11 cellular contexts compared by ENCODE assay signal in the genomic region with DNA sequence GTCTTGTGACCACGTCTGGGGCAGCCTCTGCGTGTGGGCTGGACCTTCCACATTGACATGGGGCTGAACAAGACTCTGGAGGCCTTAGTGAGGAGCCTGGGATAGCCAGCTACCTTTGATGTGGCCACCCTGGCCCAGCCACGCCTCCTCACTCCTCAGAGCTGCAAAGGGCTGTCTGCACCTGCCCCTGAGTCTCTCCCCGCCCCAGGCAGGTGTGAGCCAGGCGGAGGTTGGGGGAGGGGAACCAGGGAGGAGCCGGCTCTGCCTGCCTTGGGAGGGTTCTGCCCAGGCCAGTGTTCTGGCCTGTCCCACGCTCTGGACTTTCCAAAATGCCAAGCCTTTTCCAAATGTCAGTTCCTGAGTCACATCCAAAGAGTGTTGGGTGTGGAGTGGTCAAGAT.
DNase-seq lines count a peak whose midpoint lies in the region; ATAC-seq and TF ChIP-seq lines count a peak whose summit lies in the region.
"Had no signal": no experiment of that assay in that cellular context is flagged by ENCODE, and none has a peak within 500 bp of the region (broad histone marks: within the 10 kb centered on the region; RNA-seq: fewer than 3 reads in every experiment).

No MANE protein-coding gene starts in this region.

- H3K36me3 Mint-ChIP-seq in activated CD8-positive, alpha-beta T cell treated with anti-CD3 and anti-CD28 coated beads for 36 hours (ENCODE audit: low read depth) = no peaks in the 10 kb centered on the region

- no peaks in the 10 kb centered on the region for H3K4me1 Mint-ChIP-seq in activated CD8-positive, alpha-beta T cell treated with anti-CD3 and anti-CD28 coated beads for 36 hours (ENCODE audit: low read depth)

- in situ Hi-C loops in Panc1 (cut with HindIII; ENCODE audit: low pct_unique_long_range_greater_than_20kb, low sequenced_read_pairs) = no loop called here

- no peaks in the 10 kb centered on the region for H3K9me3 Mint-ChIP-seq in activated CD8-positive, alpha-beta T cell treated with anti-CD3 and anti-CD28 coated beads for 36 hours

- TF ChIP-seq CTCF in Panc1 (IDR thresholded peaks at IDR 0.05) = no peak
- no peak for TF ChIP-seq CTCF in upper lobe of right lung (IDR thresholded peaks at IDR 0.05)
- TF ChIP-seq CTCF in activated CD8-positive, alpha-beta T cell treated with anti-CD3 and anti-CD28 coated beads for 36 hours (IDR thresholded peaks at IDR 0.05) = no peak

- H3K36me3 ChIP-seq in Panc1 (ENCODE audit: control insufficient read depth, insufficient read depth, low read length) (no peaks in the 10 kb centered on the region), iPS-20b (ENCODE audit: insufficient read depth, low read depth, low read length) (peaks cover 34% of the 10 kb centered on the region), upper lobe of right lung (no peaks in the 10 kb centered on the region)

- H3K4me3 Mint-ChIP-seq in activated CD8-positive, alpha-beta T cell treated with anti-CD3 and anti-CD28 coated beads for 36 hours = no peak overlapping the region

- no peaks in the 10 kb centered on the region for H3K9me3 ChIP-seq in Panc1 (ENCODE audit: control insufficient read depth, insufficient read depth, low read depth, low read length)
- no peaks in the 10 kb centered on the region for H3K9me3 ChIP-seq in iPS-20b (ENCODE audit: insufficient read depth, low read depth, low read length)
- no peaks in the 10 kb centered on the region for H3K9me3 ChIP-seq in upper lobe of right lung

- CTCF ChIA-PET in Panc1 (lab: Charles Lee) = no interaction called here
- CTCF ChIA-PET in activated CD8-positive, alpha-beta T cell treated with anti-CD3 and anti-CD28 coated beads for 36 hours (lab: Charles Lee) = no interaction called here

- H3K27ac ChIP-seq in Panc1 (ENCODE audit: low read length) = no peak overlapping the region
- H3K27ac ChIP-seq in iPS-20b (ENCODE audit: low read length) = no peak overlapping the region
- no peak overlapping the region for H3K27ac ChIP-seq in upper lobe of right lung
- H3K27ac ChIP-seq: psoas muscle, tibial artery had no signal

- peak; percentile 87 for DNase-seq in NCI-H1436 (lab: John Stamatoyannopoulos, UW)
- no peak for DNase-seq in NCI-H1436 treated with DMSO at 0.1 percent for 48 hours (lab: John Stamatoyannopoulos, UW)
- DNase-seq in Panc1 (ENCODE audit: low read depth, low spot score) = no peak
- no peak for DNase-seq in upper lobe of right lung
- DNase-seq in activated CD8-positive, alpha-beta T cell treated with anti-CD3 and anti-CD28 coated beads for 36 hours = no peak
- DNase-seq in H4 (ENCODE audit: low spot score) = no peak
- DNase-seq: caudate nucleus, psoas muscle, tibial artery had no signal

- no peaks in the 10 kb centered on the region for H3K27me3 ChIP-seq in Panc1 (ENCODE audit: control insufficient read depth, insufficient read depth, low read length)
- H3K27me3 ChIP-seq in iPS-20b (ENCODE audit: insufficient read depth, low read length) = no peaks in the 10 kb centered on the region
- H3K27me3 ChIP-seq in upper lobe of right lung = no peaks in the 10 kb centered on the region
- H3K27me3 ChIP-seq: tibial artery had no signal

- no peak overlapping the region for H3K27ac Mint-ChIP-seq in activated CD8-positive, alpha-beta T cell treated with anti-CD3 and anti-CD28 coated beads for 36 hours

- intact Hi-C loops in Panc1 (cut with micrococcal nuclease; ENCODE audit: unreplicated experiment) (no loop called here), upper lobe of right lung (cut with DNase I) (no loop called here)
- intact Hi-C loops in activated CD8-positive, alpha-beta T cell treated with anti-CD3 and anti-CD28 coated beads for 36 hours (cut with micrococcal nuclease) = no loop called here

- BruUV-seq in Panc1 (replicated peaks; lab: Mats Ljungman, UMichigan) = no TSS peak

- 0 out of 2 replicates have a peak, but pooled peaks have one; percentile 13 for ATAC-seq in Panc1
- ATAC-seq in upper lobe of right lung = peak; percentile 50
- no peak for ATAC-seq in activated CD8-positive, alpha-beta T cell treated with anti-CD3 and anti-CD28 coated beads for 36 hours
- no peak for ATAC-seq in GM21529 (IDR thresholded peaks at IDR 0.05; ENCODE audit: unreplicated experiment)

- H3K27me3 Mint-ChIP-seq in activated CD8-positive, alpha-beta T cell treated with anti-CD3 and anti-CD28 coated beads for 36 hours = no peaks in the 10 kb centered on the region

- H3K4me3 ChIP-seq in Panc1 (ENCODE audit: low read depth in 2 of 2, low read length in 2 of 2) = no peak overlapping the region
- H3K4me3 ChIP-seq in iPS-20b (ENCODE audit: low read length) = no peak overlapping the region
- no peak overlapping the region for H3K4me3 ChIP-seq in upper lobe of right lung
- H3K4me3 ChIP-seq: psoas muscle, tibial artery had no signal

- POLR2A ChIA-PET in Panc1 (lab: Charles Lee) = no interaction called here
- POLR2A ChIA-PET in activated CD8-positive, alpha-beta T cell treated with anti-CD3 and anti-CD28 coated beads for 36 hours (lab: Charles Lee) = no interaction called here

- H3K4me1 ChIP-seq in Panc1 (ENCODE audit: control insufficient read depth, insufficient read depth, low read length) (no peaks in the 10 kb centered on the region), iPS-20b (ENCODE audit: insufficient read depth, low read length) (peaks cover 4% of the 10 kb centered on the region; the same call in 1 of the 2 replicates), upper lobe of right lung (no peaks in the 10 kb centered on the region)
- H3K4me1 ChIP-seq: psoas muscle, tibial artery had no signal

- H3K9ac ChIP-seq in iPS-20b (ENCODE audit: low read depth, low read length) = peak overlapping the region; percentile 49; the same call in 1 of the 2 replicates

Comparison
In these comparisons a context has a peak if more than half of its experiments do, and no peak if none do; other contexts are left out.
1. ATAC-seq: peak in Panc1 (single experiment) and upper lobe of right lung (single experiment); none in activated CD8-positive, alpha-beta T cell treated with anti-CD3 and anti-CD28 coated beads for 36 hours (single experiment) and GM21529 (single experiment).